ENCODE assay signal across 14 cellular contexts in genomic region chr4:185710487-185710995, GRCh38.
DNase-seq lines count a peak whose midpoint lies in the region; ATAC-seq and TF ChIP-seq lines count a peak whose summit lies in the region.
"Had no signal": no experiment of that assay in that cellular context is flagged by ENCODE, and none has a peak within 500 bp of the region (broad histone marks: within the 10 kb centered on the region; RNA-seq: fewer than 3 reads in every experiment).

No MANE protein-coding gene starts in this region.

- intact Hi-C loops in MCF 10A (cut with micrococcal nuclease) (loop anchor here (1.0 kb wide), 2 partner anchors 21 to 311 kb away; no protein-coding TSS in a partner anchor), sigmoid colon (cut with DNase I) (no loop called here)

- H3K27ac Mint-ChIP-seq in MCF 10A (ENCODE audit: low read depth, unreplicated experiment): peak overlapping the region; percentile 75

- H3K4me3 Mint-ChIP-seq in MCF 10A (ENCODE audit: unreplicated experiment): peak overlapping the region; percentile 46

- H4K20me1 ChIP-seq in hepatocyte (ENCODE audit: insufficient read depth, poor library complexity, severe bottlenecking): no peaks in the 10 kb centered on the region

- H3K27me3 ChIP-seq in hepatocyte (no peaks in the 10 kb centered on the region), sigmoid colon (no peaks in the 10 kb centered on the region), WERI-Rb-1 (ENCODE audit: insufficient read depth, low read depth, severe bottlenecking) (no peaks in the 10 kb centered on the region)
- H3K27me3 ChIP-seq: gastrocnemius medialis had no signal

- no peak overlapping the region for H3K4me2 ChIP-seq in hepatocyte

- peaks cover 60% of the 10 kb centered on the region for H3K4me1 Mint-ChIP-seq in MCF 10A (ENCODE audit: insufficient read depth, unreplicated experiment)

- H3K4me3 ChIP-seq in hepatocyte: no peak overlapping the region
- H3K4me3 ChIP-seq in sigmoid colon: no peak overlapping the region
- no peak overlapping the region for H3K4me3 ChIP-seq in WERI-Rb-1 (ENCODE audit: low read depth, low read length)
- H3K4me3 ChIP-seq: gastrocnemius medialis had no signal

- H3K4me1 ChIP-seq in hepatocyte (ENCODE audit: insufficient read depth): peaks cover 26% of the 10 kb centered on the region
- H3K4me1 ChIP-seq in sigmoid colon: peaks cover 0 to 61% (median 41%) of the 10 kb centered on the region in 4 donors
- H3K4me1 ChIP-seq: gastrocnemius medialis had no signal

- H3K9me2 ChIP-seq in hepatocyte (replicated peaks; ENCODE audit: insufficient read depth): no peaks in the 10 kb centered on the region

- no peaks in the 10 kb centered on the region for H3K27me3 Mint-ChIP-seq in MCF 10A (ENCODE audit: insufficient read depth, unreplicated experiment)

- TF ChIP-seq CTCF in MCF 10A (IDR thresholded peaks at IDR 0.05; ENCODE audit: unreplicated experiment): no peak
- no peak for TF ChIP-seq CTCF in hepatocyte (IDR thresholded peaks at IDR 0.05; ENCODE audit: poor library complexity)
- TF ChIP-seq CTCF in sigmoid colon (IDR thresholded peaks at IDR 0.05): no peak
- TF ChIP-seq CTCF in WERI-Rb-1 (IDR thresholded peaks at IDR 0.05; ENCODE audit: low read depth, low read length): no peak
- TF ChIP-seq CTCF in GM10266 (IDR thresholded peaks at IDR 0.05; ENCODE audit: control insufficient read depth, insufficient read depth, low read depth, missing control alignments): no peak

- WGBS in hepatocyte (ENCODE audit: low lambda C conversion rate, missing lambda C conversion rate): 84% methylated on average over 11 of the region's 11 CpGs
- 84 to 86% methylated on average over 11 of the region's 11 CpGs for WGBS in sigmoid colon, 2 donors

- no peaks in the 10 kb centered on the region for H3K9me3 ChIP-seq in hepatocyte (ENCODE audit: low read depth)
- no peaks in the 10 kb centered on the region for H3K9me3 ChIP-seq in sigmoid colon
- no peaks in the 10 kb centered on the region for H3K9me3 ChIP-seq in WERI-Rb-1 (ENCODE audit: severe bottlenecking)
- H3K9me3 ChIP-seq: gastrocnemius medialis had no signal

- H3K36me3 Mint-ChIP-seq in MCF 10A (ENCODE audit: insufficient read depth, unreplicated experiment): peaks cover 5% of the 10 kb centered on the region

- peak overlapping the region; percentile 71 for H3K27ac ChIP-seq in hepatocyte
- H3K27ac ChIP-seq in sigmoid colon: peak overlapping the region; percentile 39 to 77 (median 74)
- H3K27ac ChIP-seq in WERI-Rb-1: no peak overlapping the region

- peaks cover 5% of the 10 kb centered on the region for H3K79me2 ChIP-seq in hepatocyte

- CTCF ChIA-PET in MCF 10A (lab: Yijun Ruan, JAX): interaction anchor here (1.7 kb wide), 1 partner anchor 327 kb away, joined by 5 read pairs; no protein-coding TSS in a partner anchor

- H3K36me3 ChIP-seq in hepatocyte (replicated peaks; ENCODE audit: insufficient read depth, low read depth) (no peaks in the 10 kb centered on the region), sigmoid colon (no peaks in the 10 kb centered on the region), WERI-Rb-1 (no peaks in the 10 kb centered on the region)
- H3K36me3 ChIP-seq: gastrocnemius medialis had no signal

- ATAC-seq in GM19328 (IDR thresholded peaks at IDR 0.05; ENCODE audit: unreplicated experiment) (no peak), HG02973 (IDR thresholded peaks at IDR 0.05; ENCODE audit: unreplicated experiment) (no peak)

- TF ChIP-seq EP300 in sigmoid colon (IDR thresholded peaks at IDR 0.05): no peak

- TF ChIP-seq POLR2A in sigmoid colon (IDR thresholded peaks at IDR 0.05): no peak

- DNase-seq in M059J (ENCODE audit: low read depth) (peak; percentile 34), MCF 10A (ENCODE audit: unreplicated experiment) (peak; percentile 88), hepatocyte (ENCODE audit: low spot score) (no peak), sigmoid colon (no peak), WERI-Rb-1 (no peak), GM10266 (ENCODE audit: extremely low spot score) (no peak)
- DNase-seq: central memory CD4-positive, alpha-beta T cell; GDM1; NCI-H1694 treated with DMSO at 0.1 percent for 48 hours; RPMI8226; substantia nigra had no signal

- H3K9me3 Mint-ChIP-seq in MCF 10A (ENCODE audit: unreplicated experiment): peaks cover 7% of the 10 kb centered on the region

- H2AFZ ChIP-seq in hepatocyte: no peak overlapping the region

- POLR2A ChIA-PET in MCF 10A (lab: Yijun Ruan, JAX): interaction anchor here (0.7 to 5.8 kb wide), 19 partner anchors 8 to 422 kb away, joined by 3 to 52 read pairs (median 4); partner anchors contain the start of gene SORBS2

- TSS peak; percentile 4 for BruUV-seq in MCF 10A (replicated peaks; lab: Mats Ljungman, UMichigan)

Comparison
In these comparisons a context has a peak if more than half of its experiments do, and no peak if none do; other contexts are left out.
1. DNase-seq: peak in M059J (single experiment) and MCF 10A (single experiment); none in hepatocyte (single experiment), sigmoid colon (single experiment), WERI-Rb-1 (single experiment) and GM10266 (single experiment).